Comparison of ENCODE assay signal across 13 cellular contexts in genomic region chr17:62562656-62563055, GRCh38.
DNase-seq lines count a peak whose midpoint lies in the region; ATAC-seq and TF ChIP-seq lines count a peak whose summit lies in the region.
"Had no signal": no experiment of that assay in that cellular context is flagged by ENCODE, and none has a peak within 500 bp of the region (broad histone marks: within the 10 kb centered on the region; RNA-seq: fewer than 3 reads in every experiment).

No MANE protein-coding gene starts in this region.

- H3K27ac ChIP-seq in ACC112 (ENCODE audit: low read depth, low read length) (peak overlapping the region; percentile 67), SJSA1 (no peak overlapping the region)
- H3K27ac ChIP-seq: tibial artery had no signal

- H3K36me3 ChIP-seq in ACC112 (ENCODE audit: insufficient read depth, low read length) (peaks cover 26% of the 10 kb centered on the region), SJSA1 (peaks cover 44% of the 10 kb centered on the region)

- H3K9me3 ChIP-seq in SJSA1 (replicated peaks) = peaks cover 4% of the 10 kb centered on the region; the same call in 1 of the 2 replicates
- H3K9me3 ChIP-seq: tibial artery had no signal

- H3K27me3 ChIP-seq in ACC112 (ENCODE audit: insufficient read depth, low read length) = no peaks in the 10 kb centered on the region
- H3K27me3 ChIP-seq in SJSA1 (replicated peaks) = no peaks in the 10 kb centered on the region
- H3K27me3 ChIP-seq: tibial artery had no signal

- H2AFZ ChIP-seq in ACC112 (ENCODE audit: low read length, unreplicated experiment) = no peak overlapping the region

- ATAC-seq in GM19452 (IDR thresholded peaks at IDR 0.05; ENCODE audit: unreplicated experiment) = no peak

- TF ChIP-seq CTCF in HFF-Myc (IDR thresholded peaks at IDR 0.05; ENCODE audit: low read depth, low read length, missing control alignments) (no peak), fibroblast of the aortic adventitia (IDR thresholded peaks at IDR 0.05; ENCODE audit: insufficient read depth, low read length) (no peak)

- peaks cover 3% of the 10 kb centered on the region for H3K79me2 ChIP-seq in ACC112 (ENCODE audit: control insufficient read depth, insufficient read depth, low read length, unreplicated experiment)

- peaks cover 48% of the 10 kb centered on the region for H3K4me1 ChIP-seq in ACC112 (ENCODE audit: control insufficient read depth, insufficient read depth, low read length, unreplicated experiment)
- H3K4me1 ChIP-seq in SJSA1 (replicated peaks) = peaks cover 65% of the 10 kb centered on the region

- H3K4me3 ChIP-seq in ACC112 (ENCODE audit: low read depth, low read length) (no peak overlapping the region), HFF-Myc (replicated peaks; ENCODE audit: low read depth, low read length) (no peak overlapping the region), SJSA1 (no peak overlapping the region), fibroblast of the aortic adventitia (ENCODE audit: low read depth, low read length) (no peak overlapping the region)
- H3K4me3 ChIP-seq: tibial artery had no signal

- DNase-seq in HFF-Myc (ENCODE audit: extremely low read depth, low read depth) (peak; percentile 38), SJSA1 (ENCODE audit: low read depth in 1 of 2, low spot score in 2 of 2) (peak; percentile 59 to 64), fibroblast of the aortic adventitia (ENCODE audit: low read depth) (peak; percentile 71), T-helper 9 cell (no peak), NCI-H1436 (lab: John Stamatoyannopoulos, UW) (no peak), NOMO-1 treated with dmso at 0.1 percent for 144 hours (lab: John Stamatoyannopoulos, UW; ENCODE audit: unreplicated experiment) (no peak)
- DNase-seq: endodermal cell, H9, MM.1S, NCI-H82, tibial artery had no signal

Comparison
In these comparisons a context has a peak if more than half of its experiments do, and no peak if none do; other contexts are left out.
1. DNase-seq: peak in HFF-Myc (single experiment), SJSA1 (2 of 2) and fibroblast of the aortic adventitia (single experiment); none in T-helper 9 cell (single experiment), NCI-H1436 (single experiment) and NOMO-1 treated with dmso at 0.1 percent for 144 hours (single experiment).